8 cellular contexts compared by ENCODE assay signal in the genomic region with DNA sequence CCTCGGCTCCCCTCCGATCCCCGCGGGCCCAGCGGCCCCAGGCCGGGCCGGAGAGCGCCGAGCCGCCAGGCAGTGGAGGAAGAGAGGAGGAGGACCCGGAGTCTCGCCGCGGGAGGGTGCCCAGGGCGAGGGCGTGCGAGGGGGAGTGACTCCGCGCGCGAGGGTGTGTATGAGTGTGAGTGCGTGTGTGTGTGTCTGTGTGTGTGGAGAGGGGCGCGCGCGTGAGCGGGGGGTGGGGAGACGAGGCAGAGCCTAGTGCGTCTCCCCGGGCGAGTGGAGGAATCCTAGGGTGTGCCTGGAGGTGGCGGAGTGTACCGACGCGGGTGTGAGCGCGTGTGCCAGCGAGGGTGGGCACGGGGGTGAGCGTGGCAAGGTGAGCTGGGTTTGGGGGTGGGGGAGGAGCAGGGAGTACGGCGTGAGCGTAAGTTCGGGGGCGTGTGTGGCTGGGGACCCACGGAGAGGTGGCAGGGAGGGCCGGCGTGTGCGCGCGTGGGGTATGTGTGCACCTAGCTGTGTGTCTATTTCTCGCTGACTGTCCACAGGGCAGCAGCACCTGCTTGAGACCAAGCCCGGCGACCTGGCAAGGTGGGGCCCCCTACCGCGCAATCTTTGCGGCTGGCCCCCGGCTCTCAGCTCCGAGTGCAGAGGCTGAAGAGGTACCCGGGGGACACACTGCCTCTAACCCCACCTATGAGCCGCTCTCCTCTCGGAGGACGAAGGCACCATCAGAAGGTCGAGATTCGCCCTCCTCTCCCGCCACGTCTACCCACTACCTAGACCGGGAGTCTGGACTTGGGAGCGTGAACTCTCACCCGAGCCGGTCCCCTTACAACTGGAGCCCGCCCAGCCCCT. TPM values are rescaled to one million over a fixed set of nuclear protein-coding genes. Genes with fewer than 3 reads are reported as not detected.
A peak's percentile ranks its signal among the peaks of the same experiment; 100 is the strongest.
DNase-seq lines count a peak whose midpoint lies in the region; ATAC-seq and TF ChIP-seq lines count a peak whose summit lies in the region.

No MANE protein-coding gene starts in this region.

- H3K4me1 ChIP-seq in psoas muscle, result peaks cover 35% of the 10 kb centered on the region

- H3K4me1 Mint-ChIP-seq in activated T-helper 1 cell treated with anti-CD3 and anti-CD28 coated beads, Interleukin-12 subunit alpha, Interleukin-12 subunit beta, Interleukin-2, Interleukin-4 antibody, amounts not matched to agents 30 ng/mL and 10 ng/mL and 1 ng/mL, durations not matched to agents 14 hours and 24 hours and 36 hours (ENCODE audit: low read depth), result no peaks in the 10 kb centered on the region

- peak overlapping the region; percentile 72 for H3K27ac ChIP-seq in psoas muscle

- H3K9me3 Mint-ChIP-seq in activated T-helper 1 cell treated with anti-CD3 and anti-CD28 coated beads, Interleukin-12 subunit alpha, Interleukin-12 subunit beta, Interleukin-2, Interleukin-4 antibody, amounts not matched to agents 30 ng/mL and 10 ng/mL and 1 ng/mL, durations not matched to agents 14 hours and 24 hours and 36 hours, result no peaks in the 10 kb centered on the region

- no peaks in the 10 kb centered on the region for H3K9me3 ChIP-seq in psoas muscle

- 1% methylated on average over 60 to 72 of the region's 72 CpGs for WGBS in psoas muscle, 3 donors

- intact Hi-C loops in activated T-helper 1 cell treated with anti-CD3 and anti-CD28 coated beads, Interleukin-12 subunit alpha, Interleukin-12 subunit beta, Interleukin-2, Interleukin-4 antibody, amounts not matched to agents 30 ng/mL and 10 ng/mL and 1 ng/mL, durations not matched to agents 14 hours and 24 hours and 36 hours (cut with micrococcal nuclease), result no loop called here
- intact Hi-C loops in left ventricle myocardium superior (cut with micrococcal nuclease), result loop anchor here (5.0 to 10.0 kb wide), 2 partner anchors 195 to 347 kb away; no protein-coding TSS in a partner anchor
- intact Hi-C loops in psoas muscle (cut with DNase I), result loop anchor here (2.0 to 10.0 kb wide), 4 partner anchors 81 to 345 kb away; no protein-coding TSS in a partner anchor

- peak; percentile 52 for DNase-seq in activated CD8-positive, alpha-beta memory T cell treated with anti-CD3 and anti-CD28 coated beads, Interleukin-2, amount 50 U/mL, for 48 hours
- no peak for DNase-seq in activated CD8-positive, alpha-beta memory T cell treated with anti-CD3 and anti-CD28 coated beads for 24 hours
- DNase-seq in activated T-helper 1 cell treated with anti-CD3 and anti-CD28 coated beads, Interleukin-12 subunit alpha, Interleukin-12 subunit beta, Interleukin-2, Interleukin-4 antibody, amounts not matched to agents 30 ng/mL and 10 ng/mL and 1 ng/mL, durations not matched to agents 14 hours and 24 hours and 36 hours (ENCODE audit: low spot score), result no peak
- DNase-seq in left ventricle myocardium superior, result peak; percentile 67
- DNase-seq in psoas muscle, result peak; percentile 49 to 73

- peak overlapping the region; percentile 79 for H3K4me3 ChIP-seq in psoas muscle

- peaks cover 0 to 2% (median 0%) of the 10 kb centered on the region in 3 donors for H3K27me3 ChIP-seq in psoas muscle (ENCODE audit: insufficient read depth in 3 of 3, low read length in 2 of 3)

- no peak overlapping the region for H3K27ac Mint-ChIP-seq in activated T-helper 1 cell treated with anti-CD3 and anti-CD28 coated beads, Interleukin-12 subunit alpha, Interleukin-12 subunit beta, Interleukin-2, Interleukin-4 antibody, amounts not matched to agents 30 ng/mL and 10 ng/mL and 1 ng/mL, durations not matched to agents 14 hours and 24 hours and 36 hours

- H3K4me3 Mint-ChIP-seq in activated T-helper 1 cell treated with anti-CD3 and anti-CD28 coated beads, Interleukin-12 subunit alpha, Interleukin-12 subunit beta, Interleukin-2, Interleukin-4 antibody, amounts not matched to agents 30 ng/mL and 10 ng/mL and 1 ng/mL, durations not matched to agents 14 hours and 24 hours and 36 hours, result peak overlapping the region; percentile 68

- no peaks in the 10 kb centered on the region for H3K36me3 Mint-ChIP-seq in activated T-helper 1 cell treated with anti-CD3 and anti-CD28 coated beads, Interleukin-12 subunit alpha, Interleukin-12 subunit beta, Interleukin-2, Interleukin-4 antibody, amounts not matched to agents 30 ng/mL and 10 ng/mL and 1 ng/mL, durations not matched to agents 14 hours and 24 hours and 36 hours (ENCODE audit: low read depth)

- no peaks in the 10 kb centered on the region for H3K36me3 ChIP-seq in psoas muscle (ENCODE audit: insufficient read depth in 1 of 2, low read depth in 1 of 2)

- TF ChIP-seq CTCF in psoas muscle (IDR thresholded peaks at IDR 0.05), result no peak

- peak; percentile 33 for ATAC-seq in left ventricle myocardium superior
- ATAC-seq in psoas muscle, result peak; percentile 25 to 46 (median 40)
- ATAC-seq in HG03442 (IDR thresholded peaks at IDR 0.05; ENCODE audit: unreplicated experiment), result no peak
- ATAC-seq in GM19467 (IDR thresholded peaks at IDR 0.05; ENCODE audit: unreplicated experiment), result no peak
- ATAC-seq in HG02623 (IDR thresholded peaks at IDR 0.05; ENCODE audit: unreplicated experiment), result no peak

- H3K27me3 Mint-ChIP-seq in activated T-helper 1 cell treated with anti-CD3 and anti-CD28 coated beads, Interleukin-12 subunit alpha, Interleukin-12 subunit beta, Interleukin-2, Interleukin-4 antibody, amounts not matched to agents 30 ng/mL and 10 ng/mL and 1 ng/mL, durations not matched to agents 14 hours and 24 hours and 36 hours (ENCODE audit: insufficient read depth), result peaks cover 59% of the 10 kb centered on the region

RNA-seq across cellular contexts. Expression of a gene that starts 0.8 kb away (rescaled TPM):
- not detected in 2 replicates for total RNA-seq in activated T-helper 1 cell treated with anti-CD3 and anti-CD28 coated beads, Interleukin-12 subunit alpha, Interleukin-12 subunit beta, Interleukin-2, Interleukin-4 antibody, amounts not matched to agents 30 ng/mL and 10 ng/mL and 1 ng/mL, durations not matched to agents 14 hours and 24 hours and 36 hours
- total RNA-seq in left ventricle myocardium superior (19.8 TPM), psoas muscle (1 to 10 TPM; 1.2 to 4.1 (median 2.2) TPM)
- 1 to 10 TPM in 1 of 3 donors, under 1 TPM in 2; 0.53 to 1.3 (median 0.84) TPM for polyA plus RNA-seq in psoas muscle

Comparison
In these comparisons a context has a peak if more than half of its experiments do, and no peak if none do; other contexts are left out.
1. DNase-seq: peak in activated CD8-positive, alpha-beta memory T cell treated with anti-CD3 and anti-CD28 coated beads, Interleukin-2, amount 50 U/mL, for 48 hours (single experiment), left ventricle myocardium superior (single experiment) and psoas muscle (2 of 2); none in activated CD8-positive, alpha-beta memory T cell treated with anti-CD3 and anti-CD28 coated beads for 24 hours (single experiment) and activated T-helper 1 cell treated with anti-CD3 and anti-CD28 coated beads, Interleukin-12 subunit alpha, Interleukin-12 subunit beta, Interleukin-2, Interleukin-4 antibody, amounts not matched to agents 30 ng/mL and 10 ng/mL and 1 ng/mL, durations not matched to agents 14 hours and 24 hours and 36 hours (single experiment).
2. ATAC-seq: peak in left ventricle myocardium superior (single experiment) and psoas muscle (4 of 4); none in HG03442 (single experiment), GM19467 (single experiment) and HG02623 (single experiment).